ENCODE assay signal across 9 cellular contexts in the genomic region with DNA sequence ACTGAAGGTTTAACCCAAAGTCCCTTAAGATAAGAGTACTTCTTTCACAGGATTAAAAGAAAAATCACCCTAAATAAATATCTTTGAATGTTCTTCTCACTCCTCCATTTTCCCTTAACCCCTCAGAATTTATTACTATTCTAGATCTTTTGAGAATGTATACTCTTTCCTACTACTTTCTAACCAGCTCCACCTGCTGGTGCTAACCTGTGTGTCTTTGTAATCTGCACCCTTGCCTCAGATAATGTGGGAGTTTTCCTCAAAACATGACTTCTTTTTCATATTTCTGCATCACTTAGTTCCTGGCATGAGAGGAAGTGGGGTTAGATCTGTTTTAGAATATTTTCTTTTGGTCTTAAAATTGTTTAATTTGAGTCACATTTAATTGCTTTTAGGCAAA.
DNase-seq lines count a peak whose midpoint lies in the region; ATAC-seq and TF ChIP-seq lines count a peak whose summit lies in the region.
"Had no signal": no experiment of that assay in that cellular context is flagged by ENCODE, and none has a peak within 500 bp of the region (broad histone marks: within the 10 kb centered on the region; RNA-seq: fewer than 3 reads in every experiment).

No MANE protein-coding gene starts in this region.

- H3K4me3 ChIP-seq in OCI-LY3 (ENCODE audit: low read length) (no peak overlapping the region), epithelial cell of proximal tubule (ENCODE audit: low read depth, low read length) (no peak overlapping the region)
- H3K4me3 ChIP-seq: BLaER1 had no signal

- H3K36me3 ChIP-seq in OCI-LY3 (replicated peaks; ENCODE audit: low read depth, low read length), result no peaks in the 10 kb centered on the region
- H3K36me3 ChIP-seq: BLaER1 had no signal

- no peaks in the 10 kb centered on the region for H3K4me1 ChIP-seq in OCI-LY3 (ENCODE audit: low read length)
- H3K4me1 ChIP-seq: BLaER1 had no signal

- intact Hi-C loops in sciatic nerve (cut with DNase I), result no loop called here

- ATAC-seq in sciatic nerve, result peak; percentile 32
- ATAC-seq in HG02623 (IDR thresholded peaks at IDR 0.05; ENCODE audit: unreplicated experiment), result no peak
- no peak for ATAC-seq in GM19351 (IDR thresholded peaks at IDR 0.05; ENCODE audit: unreplicated experiment)

- no peaks in the 10 kb centered on the region for H3K27me3 ChIP-seq in OCI-LY3 (ENCODE audit: low read depth, low read length)
- H3K27me3 ChIP-seq: BLaER1 had no signal

- DNase-seq in NCI-H2196 (lab: John Stamatoyannopoulos, UW; ENCODE audit: unreplicated experiment) (peak; percentile 9), NCI-H2196 treated with DMSO at 0.1 percent for 48 hours (lab: John Stamatoyannopoulos, UW; ENCODE audit: unreplicated experiment) (no peak), epithelial cell of proximal tubule (ENCODE audit: low read depth) (no peak), sciatic nerve (ENCODE audit: low spot score) (no peak), ureter (ENCODE audit: low spot score) (no peak)

- no peak overlapping the region for H3K27ac ChIP-seq in OCI-LY3 (ENCODE audit: low read length)
- H3K27ac ChIP-seq: BLaER1 had no signal

- TF ChIP-seq CTCF in OCI-LY3 (IDR thresholded peaks at IDR 0.05; ENCODE audit: low read depth, low read length) (peak; percentile 39), epithelial cell of proximal tubule (conservative IDR thresholded peaks at IDR 0.05; ENCODE audit: low read depth, low read length) (peak; percentile 76)

- H3K4me2 ChIP-seq in OCI-LY3 (ENCODE audit: low read length), result no peak overlapping the region
- H3K4me2 ChIP-seq: BLaER1 had no signal

- no peaks in the 10 kb centered on the region for H3K9me3 ChIP-seq in OCI-LY3 (ENCODE audit: insufficient read depth, low read length)

- no peaks in the 10 kb centered on the region for H4K20me1 ChIP-seq in OCI-LY3 (ENCODE audit: insufficient read depth, low read length)
- H4K20me1 ChIP-seq: BLaER1 had no signal

- no peak overlapping the region for H3K9ac ChIP-seq in OCI-LY3 (ENCODE audit: low read length)
- H3K9ac ChIP-seq: BLaER1 had no signal

- H2AFZ ChIP-seq in OCI-LY3 (ENCODE audit: low read depth, low read length), result no peak overlapping the region

- H3K79me2 ChIP-seq in OCI-LY3 (ENCODE audit: low read length), result no peaks in the 10 kb centered on the region
